In genomic region chr7:44986218-44987053, GRCh38 we compare ENCODE assay signal across 1 cellular context.
A peak's percentile ranks its signal among the peaks of the same experiment; 100 is the strongest.
TF ChIP-seq lines count a peak whose summit lies in the region.

No MANE protein-coding gene starts in this region.

TF ChIP-seq in H1, 55 proteins besides CTCF, POLR2A, EP300 and RAD21:
- no peak for TF ChIP-seq HDAC2 (IDR thresholded peaks at IDR 0.05; ENCODE audit: borderline replicate concordance in 1 of 2, low read depth in 2 of 2, low read length in 2 of 2)
- no peak for TF ChIP-seq CBX5 (IDR thresholded peaks at IDR 0.05; ENCODE audit: low read depth, low read length)
- no peak for TF ChIP-seq BRCA1 (IDR thresholded peaks at IDR 0.05; ENCODE audit: low read depth, low read length)
- TF ChIP-seq KDM4A (IDR thresholded peaks at IDR 0.05; ENCODE audit: low read depth, low read length, severe bottlenecking): peak; percentile 61
- no peak for TF ChIP-seq CTBP2 (IDR thresholded peaks at IDR 0.05; ENCODE audit: borderline replicate concordance, insufficient read depth, insufficient read length, low read length)
- 0 out of 2 replicates have a peak, but pooled peaks have one; percentile 13 for TF ChIP-seq USF2 (IDR thresholded peaks at IDR 0.05; ENCODE audit: low read length)
- TF ChIP-seq JUN (IDR thresholded peaks at IDR 0.05; ENCODE audit: low read depth, low read length): peak; percentile 50; the same call in 1 of the 2 replicates
- peak; percentile 96 for TF ChIP-seq ATF2 (IDR thresholded peaks at IDR 0.05; ENCODE audit: low read length)
- peak; percentile 98 for TF ChIP-seq TAF7 (optimal IDR thresholded peaks at IDR 0.05; ENCODE audit: borderline replicate concordance, low read depth, low read length)
- TF ChIP-seq SRF (IDR thresholded peaks at IDR 0.05; ENCODE audit: low read depth, low read length): peak; percentile 42; the same call in 1 of the 2 replicates
- peak; percentile 98 for TF ChIP-seq POLR2AphosphoS5 (IDR thresholded peaks at IDR 0.05; ENCODE audit: low read depth, low read length)
- TF ChIP-seq CREB1 (IDR thresholded peaks at IDR 0.05): peak; percentile 98
- peak; percentile 100 for TF ChIP-seq TAF1 (IDR thresholded peaks at IDR 0.05; ENCODE audit: low read depth, low read length)
- 0 out of 2 replicates have a peak, but pooled peaks have one; percentile 32 for TF ChIP-seq CHD1 (IDR thresholded peaks at IDR 0.05; ENCODE audit: low read depth, low read length)
- TF ChIP-seq EGR1 (IDR thresholded peaks at IDR 0.05; ENCODE audit: borderline replicate concordance, low read depth, low read length): peak; percentile 33; the same call in 1 of the 2 replicates
- TF ChIP-seq GABPA (IDR thresholded peaks at IDR 0.05; ENCODE audit: borderline replicate concordance, insufficient read depth, low read length): no peak
- TF ChIP-seq NRF1 (IDR thresholded peaks at IDR 0.05; ENCODE audit: low read depth, low read length): peak; percentile 27; the same call in 1 of the 2 replicates
- TF ChIP-seq BACH1 (IDR thresholded peaks at IDR 0.05; ENCODE audit: low read length): no peak
- TF ChIP-seq SP1 (IDR thresholded peaks at IDR 0.05; ENCODE audit: low read depth, low read length): peak; percentile 66
- TF ChIP-seq MAX (IDR thresholded peaks at IDR 0.05): peak; percentile 98
- TF ChIP-seq CHD7 (IDR thresholded peaks at IDR 0.05; ENCODE audit: insufficient replicate concordance, low read length): no peak
- no peak; the same call in 1 of the 2 replicates for TF ChIP-seq SP4 (IDR thresholded peaks at IDR 0.05; ENCODE audit: low read length)
- TF ChIP-seq E2F6 (IDR thresholded peaks at IDR 0.05): 0 out of 2 replicates have a peak, but pooled peaks have one; percentile 48
- TF ChIP-seq CBX8 (IDR thresholded peaks at IDR 0.05; ENCODE audit: borderline replicate concordance, low read depth, low read length): no peak
- TF ChIP-seq CEBPB (IDR thresholded peaks at IDR 0.05; ENCODE audit: low read depth, low read length): peak; percentile 83
- peak; percentile 96 for TF ChIP-seq TBP (IDR thresholded peaks at IDR 0.05; ENCODE audit: low read depth, low read length)
- no peak for TF ChIP-seq TEAD4 (IDR thresholded peaks at IDR 0.05; ENCODE audit: low read depth, low read length)
- no peak for TF ChIP-seq SUZ12 (IDR thresholded peaks at IDR 0.05; ENCODE audit: low read length)
- peak; percentile 85 for TF ChIP-seq ASH2L (IDR thresholded peaks at IDR 0.05; ENCODE audit: low read length)
- 0 out of 2 replicates have a peak, but pooled peaks have one; percentile 27 for TF ChIP-seq YY1 (IDR thresholded peaks at IDR 0.05; ENCODE audit: low read depth, low read length)
- TF ChIP-seq GTF2F1 (IDR thresholded peaks at IDR 0.05; ENCODE audit: borderline replicate concordance, low read depth, low read length): peak; percentile 83
- peak in 1 of 2 experiments; percentile 80; a peak in 1 of 4 replicates for TF ChIP-seq SIN3A (conservative IDR thresholded peaks at IDR 0.05 in 1 of 2, IDR thresholded peaks at IDR 0.05 in 1 of 2; ENCODE audit: low read depth in 1 of 2, low read length in 2 of 2)
- TF ChIP-seq PHF8 (conservative IDR thresholded peaks at IDR 0.05; ENCODE audit: low read depth, low read length): peak; percentile 98
- TF ChIP-seq RBBP5 (IDR thresholded peaks at IDR 0.05; ENCODE audit: borderline replicate concordance, low read depth, low read length): peak; percentile 81
- peak; percentile 91 for TF ChIP-seq JUND (IDR thresholded peaks at IDR 0.05; ENCODE audit: low read length)
- no peak for TF ChIP-seq KDM5A (IDR thresholded peaks at IDR 0.05; ENCODE audit: low read length)
